Comparison of ENCODE assay signal across 23 cellular contexts in the genomic region with DNA sequence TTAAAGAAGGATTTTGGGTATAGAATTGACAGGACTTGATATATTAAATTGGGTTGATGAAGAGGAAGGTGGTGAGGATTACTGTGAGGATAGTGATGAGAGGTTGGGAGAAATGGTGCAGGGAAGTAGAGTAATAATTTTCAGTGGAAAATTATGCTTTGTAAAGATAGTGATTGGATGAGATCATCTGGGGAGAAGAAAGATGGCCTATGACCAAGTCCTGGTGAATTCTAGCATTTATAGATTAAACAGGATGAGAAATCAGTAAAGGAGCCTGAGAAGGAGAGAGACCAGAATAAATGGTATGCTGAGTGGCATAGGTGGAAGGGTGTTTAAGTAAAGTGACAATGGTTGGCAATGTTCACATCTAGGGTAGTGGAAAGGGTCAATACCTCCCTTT. TPM values are rescaled to one million over a fixed set of nuclear protein-coding genes. Genes with fewer than 3 reads are reported as not detected.
A peak's percentile ranks its signal among the peaks of the same experiment; 100 is the strongest.
DNase-seq lines count a peak whose midpoint lies in the region; ATAC-seq and TF ChIP-seq lines count a peak whose summit lies in the region.
"Had no signal": no experiment of that assay in that cellular context is flagged by ENCODE, and none has a peak within 500 bp of the region (broad histone marks: within the 10 kb centered on the region; RNA-seq: fewer than 3 reads in every experiment).

No MANE protein-coding gene starts in this region.

- H3K27me3 Mint-ChIP-seq in Calu3 (ENCODE audit: unreplicated experiment): no peaks in the 10 kb centered on the region
- H3K27me3 Mint-ChIP-seq in activated CD8-positive, alpha-beta T cell treated with anti-CD3 and anti-CD28 coated beads, Interleukin-2, amount 10 ng/mL, durations not matched to agents 7 days and 5 days (ENCODE audit: low read depth): no peaks in the 10 kb centered on the region
- H3K27me3 Mint-ChIP-seq in natural killer cell treated with Interleukin-12 subunit alpha and Interleukin-12 subunit beta and Interleukin-15 and Interleukin-18, amount 100 ng/mL, for 72 hours: no peaks in the 10 kb centered on the region

- DNase-seq in AG08395 (ENCODE audit: low spot score): peak; percentile 35
- DNase-seq in Calu3: no peak
- DNase-seq in activated CD8-positive, alpha-beta T cell treated with anti-CD3 and anti-CD28 coated beads, Interleukin-2, amount 10 ng/mL, durations not matched to agents 7 days and 5 days: no peak
- DNase-seq in fibroblast of peridontal ligament (ENCODE audit: extremely low read depth): peak; percentile 47
- no peak for DNase-seq in natural killer cell treated with Interleukin-12 subunit alpha and Interleukin-12 subunit beta and Interleukin-15 and Interleukin-18, amount 100 ng/mL, for 72 hours (ENCODE audit: low spot score)
- DNase-seq: activated CD4-positive, alpha-beta T cell treated with anti-CD3 and anti-CD28 coated beads, Interleukin-2, amount 50 U/mL, for 4 hours; amygdala; BE2C; cerebellar nuclear complex; foreskin keratinocyte; NCI-H1092 treated with DMSO at 0.1 percent for 48 hours; NCI-H2171; NCI-H748 treated with DMSO at 0.1 percent for 48 hours; nucleus accumbens; PC-9; right lobe of liver; stimulated activated CD4-positive, alpha-beta T cell treated with anti-CD3 and anti-CD28 coated beads, Interleukin-1b, Interleukin-23, amount 100 ng/mL, for 48 hours had no signal

- CTCF ChIA-PET in Calu3 (lab: Charles Lee): interaction anchor here (0.7 kb wide), 1 partner anchor 1713 kb away, joined by 3 read pairs; no protein-coding TSS in a partner anchor
- CTCF ChIA-PET in activated CD8-positive, alpha-beta T cell treated with anti-CD3 and anti-CD28 coated beads, Interleukin-2, amount 10 ng/mL, durations not matched to agents 7 days and 5 days (lab: Charles Lee): no interaction called here

- TF ChIP-seq CTCF in Calu3 (IDR thresholded peaks at IDR 0.05; ENCODE audit: unreplicated experiment): no peak

- no peak overlapping the region for H3K4me3 Mint-ChIP-seq in Calu3 (ENCODE audit: low read depth, unreplicated experiment)
- no peak overlapping the region for H3K4me3 Mint-ChIP-seq in activated CD8-positive, alpha-beta T cell treated with anti-CD3 and anti-CD28 coated beads, Interleukin-2, amount 10 ng/mL, durations not matched to agents 7 days and 5 days
- no peak overlapping the region for H3K4me3 Mint-ChIP-seq in natural killer cell treated with Interleukin-12 subunit alpha and Interleukin-12 subunit beta and Interleukin-15 and Interleukin-18, amount 100 ng/mL, for 72 hours
- H3K4me3 Mint-ChIP-seq: activated T-helper 1 cell treated with anti-CD3 and anti-CD28 coated beads, Interleukin-12 subunit alpha, Interleukin-12 subunit beta, Interleukin-2, Interleukin-4 antibody, amounts not matched to agents 30 ng/mL and 10 ng/mL and 1 ng/mL, durations not matched to agents 14 hours and 24 hours and 36 hours had no signal

- H3K27ac Mint-ChIP-seq in Calu3 (ENCODE audit: unreplicated experiment): peak overlapping the region; percentile 48
- H3K27ac Mint-ChIP-seq in activated CD8-positive, alpha-beta T cell treated with anti-CD3 and anti-CD28 coated beads, Interleukin-2, amount 10 ng/mL, durations not matched to agents 7 days and 5 days: peak overlapping the region; percentile 34
- H3K27ac Mint-ChIP-seq in natural killer cell treated with Interleukin-12 subunit alpha and Interleukin-12 subunit beta and Interleukin-15 and Interleukin-18, amount 100 ng/mL, for 72 hours: no peak overlapping the region
- H3K27ac Mint-ChIP-seq: activated T-helper 1 cell treated with anti-CD3 and anti-CD28 coated beads, Interleukin-12 subunit alpha, Interleukin-12 subunit beta, Interleukin-2, Interleukin-4 antibody, amounts not matched to agents 30 ng/mL and 10 ng/mL and 1 ng/mL, durations not matched to agents 14 hours and 24 hours and 36 hours had no signal

- H3K36me3 Mint-ChIP-seq in Calu3 (ENCODE audit: insufficient read depth, unreplicated experiment): peaks cover 30% of the 10 kb centered on the region
- peaks cover 33% of the 10 kb centered on the region for H3K36me3 Mint-ChIP-seq in activated CD8-positive, alpha-beta T cell treated with anti-CD3 and anti-CD28 coated beads, Interleukin-2, amount 10 ng/mL, durations not matched to agents 7 days and 5 days (ENCODE audit: low read depth)
- no peaks in the 10 kb centered on the region for H3K36me3 Mint-ChIP-seq in natural killer cell treated with Interleukin-12 subunit alpha and Interleukin-12 subunit beta and Interleukin-15 and Interleukin-18, amount 100 ng/mL, for 72 hours

- ATAC-seq in activated CD8-positive, alpha-beta T cell treated with anti-CD3 and anti-CD28 coated beads, Interleukin-2, amount 10 ng/mL, durations not matched to agents 7 days and 5 days: no peak
- ATAC-seq in HG02610 (IDR thresholded peaks at IDR 0.05; ENCODE audit: unreplicated experiment): no peak
- ATAC-seq in natural killer cell treated with Interleukin-12 subunit alpha and Interleukin-12 subunit beta and Interleukin-15 and Interleukin-18, amount 100 ng/mL, for 72 hours: no peak
- ATAC-seq in GM21825 (IDR thresholded peaks at IDR 0.05; ENCODE audit: unreplicated experiment): no peak
- no peak for ATAC-seq in HG03095 (IDR thresholded peaks at IDR 0.05; ENCODE audit: unreplicated experiment)
- ATAC-seq: foreskin keratinocyte, HCT116, left lobe of liver, right lobe of liver had no signal

- POLR2A ChIA-PET in activated CD8-positive, alpha-beta T cell treated with anti-CD3 and anti-CD28 coated beads, Interleukin-2, amount 10 ng/mL, durations not matched to agents 7 days and 5 days (lab: Charles Lee): no interaction called here

- H3K4me1 Mint-ChIP-seq in Calu3 (ENCODE audit: low read depth, unreplicated experiment): peaks cover 19% of the 10 kb centered on the region
- peaks cover 34% of the 10 kb centered on the region for H3K4me1 Mint-ChIP-seq in activated CD8-positive, alpha-beta T cell treated with anti-CD3 and anti-CD28 coated beads, Interleukin-2, amount 10 ng/mL, durations not matched to agents 7 days and 5 days (ENCODE audit: low read depth)
- H3K4me1 Mint-ChIP-seq in natural killer cell treated with Interleukin-12 subunit alpha and Interleukin-12 subunit beta and Interleukin-15 and Interleukin-18, amount 100 ng/mL, for 72 hours (ENCODE audit: low read depth in 2 of 2): peaks cover 32 to 42% of the 10 kb centered on the region in 2 donors

- intact Hi-C loops in Calu3 (cut with micrococcal nuclease; ENCODE audit: unreplicated experiment): no loop called here

- H3K9me3 Mint-ChIP-seq in Calu3 (ENCODE audit: low read depth, unreplicated experiment): peaks cover 2% of the 10 kb centered on the region
- H3K9me3 Mint-ChIP-seq in activated CD8-positive, alpha-beta T cell treated with anti-CD3 and anti-CD28 coated beads, Interleukin-2, amount 10 ng/mL, durations not matched to agents 7 days and 5 days (ENCODE audit: insufficient read depth): no peaks in the 10 kb centered on the region
- H3K9me3 Mint-ChIP-seq in natural killer cell treated with Interleukin-12 subunit alpha and Interleukin-12 subunit beta and Interleukin-15 and Interleukin-18, amount 100 ng/mL, for 72 hours: no peaks in the 10 kb centered on the region
- H3K9me3 Mint-ChIP-seq: activated T-helper 1 cell treated with anti-CD3 and anti-CD28 coated beads, Interleukin-12 subunit alpha, Interleukin-12 subunit beta, Interleukin-2, Interleukin-4 antibody, amounts not matched to agents 30 ng/mL and 10 ng/mL and 1 ng/mL, durations not matched to agents 14 hours and 24 hours and 36 hours had no signal

- no TSS peak for BruUV-seq in Calu3 (replicated peaks; lab: Mats Ljungman, UMichigan)

RNA-seq across cellular contexts. Expression of a gene that starts 15.0 kb away (rescaled TPM):
- total RNA-seq in Calu3 (2022): 139 and 170 TPM in 2 replicates
- 100 to 1,000 TPM; 110 to 111 TPM for total RNA-seq in activated CD8-positive, alpha-beta T cell treated with anti-CD3 and anti-CD28 coated beads, Interleukin-2, amount 10 ng/mL, durations not matched to agents 7 days and 5 days
- total RNA-seq in natural killer cell treated with Interleukin-12 subunit alpha and Interleukin-12 subunit beta and Interleukin-15 and Interleukin-18, amount 100 ng/mL, for 72 hours: 100 to 1,000 TPM in 1 of 2 donors, 10 to 100 TPM in 1; 96.9 to 160 TPM

Comparison
In these comparisons a context has a peak if more than half of its experiments do, and no peak if none do; other contexts are left out.
1. DNase-seq: peak in AG08395 (single experiment) and fibroblast of peridontal ligament (single experiment); none in Calu3 (single experiment), activated CD8-positive, alpha-beta T cell treated with anti-CD3 and anti-CD28 coated beads, Interleukin-2, amount 10 ng/mL, durations not matched to agents 7 days and 5 days (single experiment) and natural killer cell treated with Interleukin-12 subunit alpha and Interleukin-12 subunit beta and Interleukin-15 and Interleukin-18, amount 100 ng/mL, for 72 hours (single experiment).
2. H3K27ac Mint-ChIP-seq: peak in Calu3 (single experiment) and activated CD8-positive, alpha-beta T cell treated with anti-CD3 and anti-CD28 coated beads, Interleukin-2, amount 10 ng/mL, durations not matched to agents 7 days and 5 days (single experiment); none in natural killer cell treated with Interleukin-12 subunit alpha and Interleukin-12 subunit beta and Interleukin-15 and Interleukin-18, amount 100 ng/mL, for 72 hours (0 of 2).